ENCODE assay signal across 8 cellular contexts in genomic region chr2:161238559-161239415, GRCh38.
DNase-seq lines count a peak whose midpoint lies in the region; ATAC-seq lines count a peak whose summit lies in the region.

No MANE protein-coding gene starts in this region.

- no peaks in the 10 kb centered on the region for H3K9me3 ChIP-seq in subcutaneous abdominal adipose tissue (ENCODE audit: control insufficient read depth in 5 of 5, low read length in 5 of 5)

- H3K4me1 ChIP-seq in subcutaneous abdominal adipose tissue (ENCODE audit: control insufficient read depth in 5 of 5, insufficient read depth in 5 of 5, low read length in 5 of 5): peaks cover 0 to 23% (median 18%) of the 10 kb centered on the region in 5 donors

- H3K9ac ChIP-seq in subcutaneous abdominal adipose tissue (ENCODE audit: low read length in 5 of 5): peak overlapping the region in 4 of 5 donors; percentile 51 to 75 (median 68)

- DNase-seq in NCI-H1417 (lab: John Stamatoyannopoulos, UW) (peak; percentile 23 to 54 (median 40)), NCI-H1417 treated with DMSO at 0.1 percent for 48 hours (lab: John Stamatoyannopoulos, UW) (no peak), NCI-H774 (lab: John Stamatoyannopoulos, UW) (peak; percentile 55), fibroblast of peridontal ligament (ENCODE audit: extremely low read depth) (peak; percentile 28), myocyte (ENCODE audit: low read depth) (peak; percentile 59)
- DNase-seq in activated effector memory CD4-positive, alpha-beta T cell treated with Interleukin-2 at 50 U/mL for 16 hours: peak; percentile 47

- peak overlapping the region; percentile 78 to 90 (median 82) for H3K4me3 ChIP-seq in subcutaneous abdominal adipose tissue (ENCODE audit: low read depth in 1 of 5, low read length in 5 of 5)

- peaks cover 2 to 6% (median 4%) of the 10 kb centered on the region in 5 donors for H3K36me3 ChIP-seq in subcutaneous abdominal adipose tissue (ENCODE audit: control insufficient read depth in 5 of 5, insufficient read depth in 5 of 5, low read length in 5 of 5)

- H3K27me3 ChIP-seq in subcutaneous abdominal adipose tissue (ENCODE audit: control insufficient read depth in 5 of 5, insufficient read depth in 4 of 5, low read length in 5 of 5): no peaks in the 10 kb centered on the region

- H3K27ac ChIP-seq in subcutaneous abdominal adipose tissue (ENCODE audit: low read depth, low read length): no peak overlapping the region

- ATAC-seq in HG02938 (IDR thresholded peaks at IDR 0.05; ENCODE audit: unreplicated experiment): peak; percentile 28
